Comparison of ENCODE assay signal across 9 cellular contexts in the genomic region with DNA sequence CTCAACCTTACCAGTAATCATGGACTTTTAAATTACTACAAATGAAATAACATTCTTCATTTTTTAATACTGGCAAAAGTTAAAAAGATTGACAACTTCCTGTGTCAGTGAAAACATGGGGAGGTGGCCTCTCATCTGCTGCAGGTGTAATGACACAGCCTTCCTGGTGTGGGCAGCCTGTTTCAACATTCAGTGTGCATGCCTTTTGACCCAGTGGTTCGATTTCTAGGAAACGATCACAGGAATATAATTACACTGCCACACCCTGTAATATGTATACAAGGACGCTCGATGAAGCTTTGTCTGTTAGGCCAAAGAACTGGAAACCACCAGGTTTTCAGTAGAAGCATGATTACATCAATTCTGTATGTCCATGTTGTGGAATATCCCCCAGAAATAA.
DNase-seq lines count a peak whose midpoint lies in the region; ATAC-seq and TF ChIP-seq lines count a peak whose summit lies in the region.
"Had no signal": no experiment of that assay in that cellular context is flagged by ENCODE, and none has a peak within 500 bp of the region (broad histone marks: within the 10 kb centered on the region; RNA-seq: fewer than 3 reads in every experiment).

No MANE protein-coding gene starts in this region.

- peaks cover 23% of the 10 kb centered on the region for H3K4me1 Mint-ChIP-seq in activated CD8-positive, alpha-beta T cell treated with anti-CD3 and anti-CD28 coated beads, Interleukin-2, amount 10 ng/mL, durations not matched to agents 7 days and 5 days (ENCODE audit: low read depth)

- H3K27me3 ChIP-seq in kidney epithelial cell (ENCODE audit: control insufficient read depth, insufficient read depth, low read length) (no peaks in the 10 kb centered on the region), upper lobe of left lung (no peaks in the 10 kb centered on the region), tibial nerve (no peaks in the 10 kb centered on the region)
- H3K27me3 ChIP-seq: neutrophil had no signal

- H3K4me1 ChIP-seq in upper lobe of left lung, result peaks cover 0 to 4% (median 0%) of the 10 kb centered on the region in 4 donors
- no peaks in the 10 kb centered on the region for H3K4me1 ChIP-seq in tibial nerve

- POLR2A ChIA-PET in activated CD8-positive, alpha-beta T cell treated with anti-CD3 and anti-CD28 coated beads, Interleukin-2, amount 10 ng/mL, durations not matched to agents 7 days and 5 days (lab: Charles Lee), result interaction anchor here (2.0 kb wide), 1 partner anchor 24 kb away, joined by 9 read pairs; no protein-coding TSS in a partner anchor

- H3K27ac Mint-ChIP-seq in activated CD8-positive, alpha-beta T cell treated with anti-CD3 and anti-CD28 coated beads, Interleukin-2, amount 10 ng/mL, durations not matched to agents 7 days and 5 days, result peak overlapping the region; percentile 86

- TF ChIP-seq EP300 in upper lobe of left lung (IDR thresholded peaks at IDR 0.05), result no peak
- no peak for TF ChIP-seq EP300 in tibial nerve (IDR thresholded peaks at IDR 0.05)

- no peaks in the 10 kb centered on the region for H3K27me3 Mint-ChIP-seq in activated CD8-positive, alpha-beta T cell treated with anti-CD3 and anti-CD28 coated beads, Interleukin-2, amount 10 ng/mL, durations not matched to agents 7 days and 5 days (ENCODE audit: low read depth)

- H3K4me3 Mint-ChIP-seq in activated CD8-positive, alpha-beta T cell treated with anti-CD3 and anti-CD28 coated beads, Interleukin-2, amount 10 ng/mL, durations not matched to agents 7 days and 5 days, result peak overlapping the region; percentile 53

- TF ChIP-seq POLR2A in upper lobe of left lung (IDR thresholded peaks at IDR 0.05) (no peak), tibial nerve (IDR thresholded peaks at IDR 0.05) (no peak)

- peaks cover 4% of the 10 kb centered on the region for H3K36me3 Mint-ChIP-seq in activated CD8-positive, alpha-beta T cell treated with anti-CD3 and anti-CD28 coated beads, Interleukin-2, amount 10 ng/mL, durations not matched to agents 7 days and 5 days (ENCODE audit: low read depth)

- H3K4me3 ChIP-seq in kidney epithelial cell (ENCODE audit: low read depth, low read length) (no peak overlapping the region), upper lobe of left lung (no peak overlapping the region), tibial nerve (no peak overlapping the region)

- 16 to 28% methylated on average over 4 of the region's 4 CpGs for WGBS in upper lobe of left lung, 2 donors
- 34 to 46% methylated on average over 4 of the region's 4 CpGs for WGBS in tibial nerve, 2 donors

- no peaks in the 10 kb centered on the region for H3K9me3 Mint-ChIP-seq in activated CD8-positive, alpha-beta T cell treated with anti-CD3 and anti-CD28 coated beads, Interleukin-2, amount 10 ng/mL, durations not matched to agents 7 days and 5 days (ENCODE audit: insufficient read depth)

- peak; percentile 45 for TF ChIP-seq CTCF in kidney epithelial cell (IDR thresholded peaks at IDR 0.05; ENCODE audit: insufficient read depth, low read length, poor library complexity, severe bottlenecking)
- TF ChIP-seq CTCF in upper lobe of left lung (IDR thresholded peaks at IDR 0.05), result peak in 5 of 6 experiments; percentile 21 to 55 (median 43)
- TF ChIP-seq CTCF in tibial nerve (IDR thresholded peaks at IDR 0.05), result no peak

- peak; percentile 98 for ATAC-seq in activated CD8-positive, alpha-beta T cell treated with anti-CD3 and anti-CD28 coated beads, Interleukin-2, amount 10 ng/mL, durations not matched to agents 7 days and 5 days
- peak in 1 of 2 donors; percentile 65 for ATAC-seq in upper lobe of left lung (ENCODE audit: low FRiP score in 2 of 2)

- H3K27ac ChIP-seq in upper lobe of left lung (no peak overlapping the region), tibial nerve (no peak overlapping the region)
- H3K27ac ChIP-seq: neutrophil had no signal

- DNase-seq in NCI-H2029 (lab: John Stamatoyannopoulos, UW) (peak; percentile 14), NCI-H2029 treated with DMSO at 0.1 percent for 48 hours (lab: John Stamatoyannopoulos, UW) (no peak), NCI-H146 treated with DMSO at 0.1 percent for 48 hours (lab: John Stamatoyannopoulos, UW; ENCODE audit: unreplicated experiment) (peak; percentile 82), kidney epithelial cell (ENCODE audit: low read depth) (no peak), upper lobe of left lung (peak in 1 of 2 donors; percentile 49), tibial nerve (ENCODE audit: low spot score in 2 of 2) (no peak), hippocampal formation (lab: John Stamatoyannopoulos, UW) (no peak)
- DNase-seq in activated CD8-positive, alpha-beta T cell treated with anti-CD3 and anti-CD28 coated beads, Interleukin-2, amount 10 ng/mL, durations not matched to agents 7 days and 5 days, result peak; percentile 86

- no peaks in the 10 kb centered on the region for H3K9me3 ChIP-seq in upper lobe of left lung
- H3K9me3 ChIP-seq in tibial nerve, result no peaks in the 10 kb centered on the region
- H3K9me3 ChIP-seq: neutrophil had no signal

- no peaks in the 10 kb centered on the region for H3K36me3 ChIP-seq in kidney epithelial cell (ENCODE audit: control insufficient read depth, insufficient read depth, low read length)
- peaks cover 0 to 4% (median 0%) of the 10 kb centered on the region in 4 donors for H3K36me3 ChIP-seq in upper lobe of left lung
- peaks cover 0 to 42% (median 0%) of the 10 kb centered on the region in 3 donors for H3K36me3 ChIP-seq in tibial nerve
- H3K36me3 ChIP-seq: neutrophil had no signal

- CTCF ChIA-PET in activated CD8-positive, alpha-beta T cell treated with anti-CD3 and anti-CD28 coated beads, Interleukin-2, amount 10 ng/mL, durations not matched to agents 7 days and 5 days (lab: Charles Lee), result interaction anchor here (1.0 to 9.7 kb wide), 10 partner anchors 9 to 142 kb away, joined by 3 to 110 read pairs (median 4); no protein-coding TSS in a partner anchor

Comparison
In these comparisons a context has a peak if more than half of its experiments do, and no peak if none do; other contexts are left out.
1. DNase-seq: peak in NCI-H2029 (single experiment), NCI-H146 treated with DMSO at 0.1 percent for 48 hours (single experiment) and activated CD8-positive, alpha-beta T cell treated with anti-CD3 and anti-CD28 coated beads, Interleukin-2, amount 10 ng/mL, durations not matched to agents 7 days and 5 days (single experiment); none in NCI-H2029 treated with DMSO at 0.1 percent for 48 hours (single experiment), kidney epithelial cell (single experiment), tibial nerve (0 of 2) and hippocampal formation (0 of 2).
2. CTCF ChIP-seq: peak in kidney epithelial cell (single experiment) and upper lobe of left lung (5 of 6); none in tibial nerve (0 of 5).